In the genomic region with DNA sequence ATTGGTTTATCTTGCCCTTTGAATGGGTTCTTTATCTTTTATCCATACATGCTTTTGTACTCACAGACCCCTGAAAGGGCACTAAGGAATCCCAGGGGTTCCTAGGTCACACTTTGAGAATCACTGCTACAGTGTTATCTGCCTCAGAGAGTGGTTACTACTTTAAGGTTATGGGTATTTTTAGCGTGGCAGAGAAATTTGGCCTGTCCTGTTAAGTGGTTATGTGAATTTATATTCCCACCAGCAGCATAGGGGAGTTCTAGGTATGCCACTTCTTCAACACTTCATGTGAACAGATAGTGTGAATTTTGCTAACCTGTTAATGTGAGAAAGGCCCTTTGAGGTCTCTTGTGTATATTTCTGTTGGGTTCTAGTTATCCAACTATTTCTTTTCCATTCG, we compare ENCODE assay signal across 34 cellular contexts.
"Had no signal": no experiment of that assay in that cellular context is flagged by ENCODE, and none has a peak within 500 bp of the region (broad histone marks: within the 10 kb centered on the region; RNA-seq: fewer than 3 reads in every experiment).

No MANE protein-coding gene starts in this region.

- H3K27me3 ChIP-seq: adrenal gland, body of pancreas, brain microvascular endothelial cell, breast epithelium had no signal

- H3K4me3 ChIP-seq: adrenal gland, body of pancreas, breast epithelium had no signal

- DNase-seq: activated B cell treated with CpG ODN at 0.5 μM for 24 hours; activated CD4-positive, alpha-beta memory T cell treated with anti-CD3 and anti-CD28 coated beads for 36 hours; activated CD4-positive, alpha-beta T cell treated with anti-CD3 and anti-CD28 coated beads for 4 hours; activated CD4-positive, alpha-beta T cell treated with anti-CD3 and anti-CD28 coated beads, Interleukin-2, amount 10 ng/mL, durations not matched to agents 24 days and 14 days; activated CD4-positive, alpha-beta T cell treated with anti-CD3 and anti-CD28 coated beads, Interleukin-2, amount 50 U/mL, for 1 hour; activated CD4-positive, alpha-beta T cell treated with anti-CD3 and anti-CD28 coated beads, Interleukin-2, amount 50 U/mL, for 4 hours; activated CD4-positive, CD25-positive, alpha-beta regulatory T cell treated with anti-CD3 and anti-CD28 coated beads, Interleukin-2, amount 50 U/mL, for 72 hours; activated CD8-positive, alpha-beta memory T cell treated with anti-CD3 and anti-CD28 coated beads, Interleukin-2, amount 50 U/mL, for 4 hours; activated CD8-positive, alpha-beta T cell treated with anti-CD3 and anti-CD28 coated beads for 36 hours; activated effector memory CD4-positive, alpha-beta T cell treated with anti-CD3 and anti-CD28 coated beads, Interleukin-2, amount 50 U/mL, for 16 hours; activated gamma-delta T cell treated with Interleukin-2 at 50 U/mL for 16 hours; activated naive CD4-positive, alpha-beta T cell; activated naive CD4-positive, alpha-beta T cell treated with anti-CD3 and anti-CD28 coated beads for 36 hours; activated naive CD4-positive, alpha-beta T cell treated with anti-CD3 and anti-CD28 coated beads, Interleukin-2, amount 50 U/mL, for 16 hours; activated naive CD8-positive, alpha-beta T cell treated with anti-CD3 and anti-CD28 coated beads for 36 hours; activated T-cell treated with anti-CD3 and anti-CD28 coated beads for 4 hours; activated T-cell treated with anti-CD3 and anti-CD28 coated beads, Interleukin-2, amount 50 U/mL, for 1 hour; activated T-cell treated with anti-CD3 and anti-CD28 coated beads, Interleukin-2, amount 50 U/mL, for 4 hours; activated T-cell treated with anti-CD3 and anti-CD28 coated beads, Interleukin-2, amount 50 U/mL, for 72 hours; adrenal gland; amniotic stem cell; aorta; body of pancreas; brain microvascular endothelial cell; caudate nucleus; T-helper 1 cell; T-helper 2 cell; T-helper 9 cell had no signal

- H3K4me1 ChIP-seq: adrenal gland, breast epithelium had no signal

- H3K36me3 ChIP-seq: adrenal gland, brain microvascular endothelial cell, breast epithelium had no signal

- FAIRE-seq: astrocyte, TTC549 had no signal

- H3K27ac ChIP-seq: adrenal gland, body of pancreas, brain microvascular endothelial cell, breast epithelium, VCaP had no signal

- H3K9me3 ChIP-seq: adrenal gland, body of pancreas, breast epithelium had no signal

- ATAC-seq: activated CD8-positive, alpha-beta T cell treated with anti-CD3 and anti-CD28 coated beads for 36 hours; activated naive CD4-positive, alpha-beta T cell treated with anti-CD3 and anti-CD28 coated beads, Interleukin-2, amount 50 U/mL, for 72 hours; activated T-cell treated with anti-CD3 and anti-CD28 coated beads, Interleukin-2, amount 50 U/mL, for 4 hours; activated T-cell treated with anti-CD3 and anti-CD28 coated beads, Interleukin-2, amount 50 U/mL, for 72 hours; activated T-helper 17 cell treated with anti-CD3 and anti-CD28 coated beads, Interleukin-2, amount 50 U/mL, for 72 hours; body of pancreas had no signal
